39 cellular contexts compared by ENCODE assay signal in genomic region chr3:105199217-105199616, GRCh38.
"Had no signal": no experiment of that assay in that cellular context is flagged by ENCODE, and none has a peak within 500 bp of the region (broad histone marks: within the 10 kb centered on the region; RNA-seq: fewer than 3 reads in every experiment).

No MANE protein-coding gene starts in this region.

- DNase-seq: activated effector memory CD4-positive, alpha-beta T cell treated with anti-CD3 and anti-CD28 coated beads, Interleukin-2, amount 50 U/mL, for 16 hours; activated effector memory CD4-positive, alpha-beta T cell treated with Interleukin-2 at 50 U/mL for 16 hours; activated gamma-delta T cell; activated gamma-delta T cell treated with Interleukin-2 at 50 U/mL for 16 hours; activated naive CD4-positive, alpha-beta T cell; activated naive CD4-positive, alpha-beta T cell treated with anti-CD3 and anti-CD28 coated beads for 36 hours; activated naive CD4-positive, alpha-beta T cell treated with anti-CD3 and anti-CD28 coated beads, Interleukin-2, amount 10 ng/mL, durations not matched to agents 7 days and 5 days; activated naive CD4-positive, alpha-beta T cell treated with anti-CD3 and anti-CD28 coated beads, Interleukin-2, amount 50 U/mL, for 16 hours; activated naive CD4-positive, alpha-beta T cell treated with Interleukin-2 at 50 U/mL for 16 hours; activated naive CD8-positive, alpha-beta T cell treated with anti-CD3 and anti-CD28 coated beads for 36 hours; activated naive CD8-positive, alpha-beta T cell treated with anti-CD3 and anti-CD28 coated beads, Interleukin-2, amount 10 ng/mL, durations not matched to agents 7 days and 5 days; activated naive CD8-positive, alpha-beta T cell treated with anti-CD3 and anti-CD28 coated beads, Interleukin-2, amount 50 U/mL, for 24 hours; activated T-cell treated with anti-CD3 and anti-CD28 coated beads, Interleukin-2, amount 50 U/mL, for 1 hour; activated T-cell treated with anti-CD3 and anti-CD28 coated beads, Interleukin-2, amount 50 U/mL, for 24 hours; activated T-cell treated with anti-CD3 and anti-CD28 coated beads, Interleukin-2, amount 50 U/mL, for 4 hours; activated T-cell treated with anti-CD3 and anti-CD28 coated beads, Interleukin-2, amount 50 U/mL, for 48 hours; activated T-cell treated with anti-CD3 and anti-CD28 coated beads, Interleukin-2, amount 50 U/mL, for 72 hours; amniotic stem cell; amygdala; anterior cingulate cortex; aorta; body of pancreas; brain microvascular endothelial cell; caudate nucleus; central memory CD4-positive, alpha-beta T cell; cerebellar nuclear complex had no signal

- H3K9me3 Mint-ChIP-seq: activated naive CD4-positive, alpha-beta T cell treated with anti-CD3 and anti-CD28 coated beads, Interleukin-2, amount 10 ng/mL, durations not matched to agents 7 days and 5 days; activated naive CD8-positive, alpha-beta T cell treated with anti-CD3 and anti-CD28 coated beads, Interleukin-2, amount 10 ng/mL, durations not matched to agents 7 days and 5 days; activated T-cell treated with anti-CD3 and anti-CD28 coated beads, Interleukin-2, amount 50 U/mL, for 24 hours; activated T-cell treated with anti-CD3 and anti-CD28 coated beads, Interleukin-2, amount 50 U/mL, for 4 hours; activated T-cell treated with anti-CD3 and anti-CD28 coated beads, Interleukin-2, amount 50 U/mL, for 72 hours; activated T-helper 1 cell treated with anti-CD3 and anti-CD28 coated beads, Interleukin-12 subunit alpha, Interleukin-12 subunit beta, Interleukin-2, Interleukin-4 antibody, amounts not matched to agents 30 ng/mL and 10 ng/mL and 1 ng/mL, durations not matched to agents 14 hours and 24 hours and 36 hours; activated T-helper 2 cell treated with anti-CD3 and anti-CD28 coated beads, Interferon-gamma antibody, Interleukin-2, Interleukin-4, amounts not matched to agents 10 μg/mL and 5 μg/mL and 100 μg/mL, durations not matched to agents 14 hours and 24 hours and 36 hours; central memory CD8-positive, alpha-beta T cell had no signal

- H3K9me3 ChIP-seq: ascending aorta, body of pancreas had no signal

- H3K27me3 ChIP-seq: ascending aorta, body of pancreas, brain microvascular endothelial cell, breast epithelium, cardiac muscle cell had no signal

- H3K4me3 Mint-ChIP-seq: activated naive CD4-positive, alpha-beta T cell treated with anti-CD3 and anti-CD28 coated beads for 36 hours; activated naive CD4-positive, alpha-beta T cell treated with anti-CD3 and anti-CD28 coated beads, Interleukin-2, amount 10 ng/mL, durations not matched to agents 7 days and 5 days; activated naive CD4-positive, alpha-beta T cell treated with anti-CD3 and anti-CD28 coated beads, Interleukin-2, amount 50 U/mL, for 24 hours; activated naive CD8-positive, alpha-beta T cell; activated naive CD8-positive, alpha-beta T cell treated with anti-CD3 and anti-CD28 coated beads for 36 hours; activated naive CD8-positive, alpha-beta T cell treated with anti-CD3 and anti-CD28 coated beads, Interleukin-2, amount 10 ng/mL, durations not matched to agents 7 days and 5 days; activated naive CD8-positive, alpha-beta T cell treated with anti-CD3 and anti-CD28 coated beads, Interleukin-2, amount 50 U/mL, for 24 hours; activated T-cell treated with anti-CD3 and anti-CD28 coated beads, Interleukin-2, amount 50 U/mL, for 24 hours; activated T-cell treated with anti-CD3 and anti-CD28 coated beads, Interleukin-2, amount 50 U/mL, for 4 hours; activated T-cell treated with anti-CD3 and anti-CD28 coated beads, Interleukin-2, amount 50 U/mL, for 72 hours; activated T-helper 1 cell treated with anti-CD3 and anti-CD28 coated beads, Interleukin-12 subunit alpha, Interleukin-12 subunit beta, Interleukin-2, Interleukin-4 antibody, amounts not matched to agents 30 ng/mL and 10 ng/mL and 1 ng/mL, durations not matched to agents 14 hours and 24 hours and 36 hours; activated T-helper 17 cell treated with anti-CD3 and anti-CD28 coated beads, Interleukin-2, amount 50 U/mL, for 72 hours; brain; central memory CD8-positive, alpha-beta T cell had no signal

- H3K27ac ChIP-seq: ascending aorta, body of pancreas, brain microvascular endothelial cell, breast epithelium, cardiac muscle cell had no signal

- H3K27me3 Mint-ChIP-seq: activated naive CD4-positive, alpha-beta T cell treated with anti-CD3 and anti-CD28 coated beads, Interleukin-2, amount 10 ng/mL, durations not matched to agents 7 days and 5 days; activated naive CD4-positive, alpha-beta T cell treated with anti-CD3 and anti-CD28 coated beads, Interleukin-2, amount 50 U/mL, for 24 hours; activated naive CD8-positive, alpha-beta T cell; activated naive CD8-positive, alpha-beta T cell treated with anti-CD3 and anti-CD28 coated beads for 36 hours; activated T-cell treated with anti-CD3 and anti-CD28 coated beads, Interleukin-2, amount 50 U/mL, for 24 hours; central memory CD8-positive, alpha-beta T cell had no signal

- H3K27ac Mint-ChIP-seq: activated naive CD4-positive, alpha-beta T cell treated with anti-CD3 and anti-CD28 coated beads for 36 hours; activated naive CD4-positive, alpha-beta T cell treated with anti-CD3 and anti-CD28 coated beads, Interleukin-2, amount 10 ng/mL, durations not matched to agents 7 days and 5 days; activated naive CD4-positive, alpha-beta T cell treated with anti-CD3 and anti-CD28 coated beads, Interleukin-2, amount 50 U/mL, for 24 hours; activated naive CD4-positive, alpha-beta T cell treated with anti-CD3 and anti-CD28 coated beads, Interleukin-2, amount 50 U/mL, for 72 hours; activated naive CD8-positive, alpha-beta T cell; activated naive CD8-positive, alpha-beta T cell treated with anti-CD3 and anti-CD28 coated beads for 36 hours; activated naive CD8-positive, alpha-beta T cell treated with anti-CD3 and anti-CD28 coated beads, Interleukin-2, amount 10 ng/mL, durations not matched to agents 7 days and 5 days; activated naive CD8-positive, alpha-beta T cell treated with anti-CD3 and anti-CD28 coated beads, Interleukin-2, amount 50 U/mL, for 24 hours; activated T-cell treated with anti-CD3 and anti-CD28 coated beads, Interleukin-2, amount 50 U/mL, for 24 hours; activated T-cell treated with anti-CD3 and anti-CD28 coated beads, Interleukin-2, amount 50 U/mL, for 72 hours; activated T-helper 1 cell treated with anti-CD3 and anti-CD28 coated beads, Interleukin-12 subunit alpha, Interleukin-12 subunit beta, Interleukin-2, Interleukin-4 antibody, amounts not matched to agents 30 ng/mL and 10 ng/mL and 1 ng/mL, durations not matched to agents 14 hours and 24 hours and 36 hours; activated T-helper 17 cell treated with anti-CD3 and anti-CD28 coated beads, Interleukin-2, amount 50 U/mL, for 72 hours; activated T-helper 2 cell treated with anti-CD3 and anti-CD28 coated beads, Interferon-gamma antibody, Interleukin-2, Interleukin-4, amounts not matched to agents 10 μg/mL and 5 μg/mL and 100 μg/mL, durations not matched to agents 14 hours and 24 hours and 36 hours; brain had no signal

- H3K4me3 ChIP-seq: ascending aorta, body of pancreas, breast epithelium, cardiac muscle cell had no signal

- H3K36me3 ChIP-seq: ascending aorta, brain microvascular endothelial cell, breast epithelium, cardiac muscle cell had no signal

- H3K4me1 Mint-ChIP-seq: activated naive CD4-positive, alpha-beta T cell treated with anti-CD3 and anti-CD28 coated beads, Interleukin-2, amount 10 ng/mL, durations not matched to agents 7 days and 5 days; activated naive CD4-positive, alpha-beta T cell treated with anti-CD3 and anti-CD28 coated beads, Interleukin-2, amount 50 U/mL, for 24 hours; activated naive CD8-positive, alpha-beta T cell treated with anti-CD3 and anti-CD28 coated beads for 36 hours; activated naive CD8-positive, alpha-beta T cell treated with anti-CD3 and anti-CD28 coated beads, Interleukin-2, amount 10 ng/mL, durations not matched to agents 7 days and 5 days; activated naive CD8-positive, alpha-beta T cell treated with anti-CD3 and anti-CD28 coated beads, Interleukin-2, amount 50 U/mL, for 24 hours; activated T-helper 17 cell treated with anti-CD3 and anti-CD28 coated beads, Interleukin-2, amount 50 U/mL, for 72 hours; brain; central memory CD8-positive, alpha-beta T cell had no signal

- H3K4me1 ChIP-seq: ascending aorta, body of pancreas, breast epithelium had no signal

- H3K36me3 Mint-ChIP-seq: activated naive CD4-positive, alpha-beta T cell treated with anti-CD3 and anti-CD28 coated beads, Interleukin-2, amount 10 ng/mL, durations not matched to agents 7 days and 5 days; activated naive CD4-positive, alpha-beta T cell treated with anti-CD3 and anti-CD28 coated beads, Interleukin-2, amount 50 U/mL, for 24 hours; activated naive CD4-positive, alpha-beta T cell treated with anti-CD3 and anti-CD28 coated beads, Interleukin-2, amount 50 U/mL, for 72 hours; activated naive CD8-positive, alpha-beta T cell; activated naive CD8-positive, alpha-beta T cell treated with anti-CD3 and anti-CD28 coated beads for 36 hours; activated naive CD8-positive, alpha-beta T cell treated with anti-CD3 and anti-CD28 coated beads, Interleukin-2, amount 10 ng/mL, durations not matched to agents 7 days and 5 days; brain had no signal

- FAIRE-seq: astrocyte, bronchial epithelial cell had no signal

- ATAC-seq: activated naive CD4-positive, alpha-beta T cell treated with anti-CD3 and anti-CD28 coated beads, Interleukin-2, amount 50 U/mL, for 72 hours; activated naive CD8-positive, alpha-beta T cell treated with anti-CD3 and anti-CD28 coated beads, Interleukin-2, amount 50 U/mL, for 24 hours; activated T-cell treated with anti-CD3 and anti-CD28 coated beads, Interleukin-2, amount 50 U/mL, for 4 hours; activated T-cell treated with anti-CD3 and anti-CD28 coated beads, Interleukin-2, amount 50 U/mL, for 72 hours; activated T-helper 17 cell treated with anti-CD3 and anti-CD28 coated beads, Interleukin-2, amount 50 U/mL, for 72 hours; body of pancreas had no signal
